ENCODE assay signal across 17 cellular contexts in the genomic region with DNA sequence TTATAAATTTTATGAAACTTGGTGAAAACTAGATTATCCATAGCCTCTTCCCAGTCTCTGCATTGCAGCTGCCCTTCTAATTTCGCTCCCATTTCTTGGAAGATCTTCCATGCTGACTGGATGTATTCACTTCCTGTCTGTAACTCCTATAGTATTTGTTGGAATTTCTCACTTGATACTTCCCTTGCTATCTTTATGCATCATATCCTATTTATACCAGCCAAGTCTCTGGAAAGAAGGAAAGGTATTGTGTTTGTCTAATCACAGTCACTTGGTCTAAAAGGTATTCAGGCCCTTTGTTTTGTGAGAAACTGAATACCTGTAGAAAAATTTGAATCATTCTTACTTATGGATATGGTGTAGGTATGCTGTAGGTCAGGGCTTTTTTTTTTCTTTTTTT.
DNase-seq lines count a peak whose midpoint lies in the region; ATAC-seq and TF ChIP-seq lines count a peak whose summit lies in the region.
"Had no signal": no experiment of that assay in that cellular context is flagged by ENCODE, and none has a peak within 500 bp of the region (broad histone marks: within the 10 kb centered on the region; RNA-seq: fewer than 3 reads in every experiment).

No MANE protein-coding gene starts in this region.

- no peak overlapping the region for H3K27ac ChIP-seq in mammary epithelial cell (ENCODE audit: insufficient read depth, low read depth, low read length)
- H3K27ac ChIP-seq in breast epithelium = no peak overlapping the region
- H3K27ac ChIP-seq in PC-3 (ENCODE audit: low read length) = no peak overlapping the region
- no peak overlapping the region for H3K27ac ChIP-seq in foreskin keratinocyte
- H3K27ac ChIP-seq: BLaER1 had no signal

- BruUV-seq in mammary epithelial cell (replicated peaks; lab: Mats Ljungman, UMichigan) (no TSS peak), PC-3 (replicated peaks; lab: Mats Ljungman, UMichigan) (no TSS peak)

- no peak for TF ChIP-seq CTCF in mammary epithelial cell (conservative IDR thresholded peaks at IDR 0.05 in 1 of 2, IDR thresholded peaks at IDR 0.05 in 1 of 2; ENCODE audit: extremely low read depth in 1 of 2, insufficient read depth in 1 of 2, low read depth in 1 of 2, low read length in 2 of 2)
- no peak for TF ChIP-seq CTCF in breast epithelium (IDR thresholded peaks at IDR 0.05)
- TF ChIP-seq CTCF in PC-3 (conservative IDR thresholded peaks at IDR 0.05; ENCODE audit: low read depth, low read length) = no peak
- TF ChIP-seq CTCF in chondrocyte (IDR thresholded peaks at IDR 0.05) = no peak
- no peak for TF ChIP-seq CTCF in foreskin keratinocyte (conservative IDR thresholded peaks at IDR 0.05)

- no peaks in the 10 kb centered on the region for H3K79me2 ChIP-seq in mammary epithelial cell (ENCODE audit: insufficient read depth, low read length)
- no peaks in the 10 kb centered on the region for H3K79me2 ChIP-seq in PC-3 (ENCODE audit: low read length)

- no peaks in the 10 kb centered on the region for H3K36me3 ChIP-seq in mammary epithelial cell (ENCODE audit: insufficient read depth, low read length)
- H3K36me3 ChIP-seq in breast epithelium = no peaks in the 10 kb centered on the region
- no peaks in the 10 kb centered on the region for H3K36me3 ChIP-seq in PC-3 (ENCODE audit: low read depth, low read length)
- H3K36me3 ChIP-seq: BLaER1 had no signal

- CTCF ChIA-PET in mammary epithelial cell (lab: Charles Lee; ENCODE audit: low non-redundant PET) (no interaction called here), PC-3 (lab: Charles Lee) (no interaction called here)

- no peaks in the 10 kb centered on the region for H3K27me3 Mint-ChIP-seq in chondrocyte (ENCODE audit: low read depth)
- H3K27me3 Mint-ChIP-seq: CD4-positive, alpha-beta memory T cell had no signal

- H4K20me1 ChIP-seq in mammary epithelial cell (ENCODE audit: insufficient read depth, low read length) (no peaks in the 10 kb centered on the region), PC-3 (ENCODE audit: low read length) (no peaks in the 10 kb centered on the region)
- H4K20me1 ChIP-seq: BLaER1 had no signal

- intact Hi-C loops in mammary epithelial cell (cut with micrococcal nuclease) (no loop called here), breast epithelium (cut with DNase I; ENCODE audit: low total_unique reads) (no loop called here), PC-3 (cut with micrococcal nuclease) (no loop called here)

- 70% methylated on average over 1 of the region's 1 CpG for WGBS in mammary epithelial cell (ENCODE audit: low coverage, missing lambda C conversion rate)

- dilution Hi-C loops in mammary epithelial cell (cut with HindIII; ENCODE audit: low sequenced_read_pairs) = no loop called here

- in situ Hi-C loops in mammary epithelial cell (cut with MboI; ENCODE audit: low sequenced_read_pairs in 2 of 2) = no loop called here

- H3K27me3 ChIP-seq in mammary epithelial cell (ENCODE audit: insufficient read depth, low read length) (no peaks in the 10 kb centered on the region), breast epithelium (no peaks in the 10 kb centered on the region), PC-3 (ENCODE audit: low read length) (no peaks in the 10 kb centered on the region), foreskin keratinocyte (no peaks in the 10 kb centered on the region)
- H3K27me3 ChIP-seq: BLaER1 had no signal

- H3K27ac Mint-ChIP-seq in chondrocyte (ENCODE audit: unreplicated experiment) = peak overlapping the region; percentile 20
- H3K27ac Mint-ChIP-seq: CD14-positive monocyte; CD4-positive, alpha-beta memory T cell; H9 had no signal

- POLR2A ChIA-PET in PC-3 (lab: Charles Lee; ENCODE audit: unreplicated experiment) = no interaction called here

- no peak for TF ChIP-seq POLR2A in breast epithelium (IDR thresholded peaks at IDR 0.05)

- H3K9me3 ChIP-seq in mammary epithelial cell (replicated peaks; ENCODE audit: insufficient read depth, low read length) (no peaks in the 10 kb centered on the region), breast epithelium (no peaks in the 10 kb centered on the region), PC-3 (ENCODE audit: low read length) (no peaks in the 10 kb centered on the region)
- H3K9me3 ChIP-seq: BLaER1 had no signal

- no peaks in the 10 kb centered on the region for H3K9me2 ChIP-seq in PC-3 (replicated peaks; ENCODE audit: low read length)

- no peak for ATAC-seq in PC-3
- no peak for ATAC-seq in foreskin keratinocyte
- ATAC-seq in HG02588 (IDR thresholded peaks at IDR 0.05; ENCODE audit: unreplicated experiment) = no peak
- ATAC-seq: GM12878 had no signal

- H2AFZ ChIP-seq in mammary epithelial cell (ENCODE audit: low read depth, low read length) = no peak overlapping the region
- no peak overlapping the region for H2AFZ ChIP-seq in PC-3 (ENCODE audit: low read length)

- H3K9ac ChIP-seq in mammary epithelial cell (ENCODE audit: insufficient read depth, low read length) (no peak overlapping the region), PC-3 (ENCODE audit: low read length) (no peak overlapping the region)
- H3K9ac ChIP-seq: BLaER1 had no signal

- H3K4me3 Mint-ChIP-seq in chondrocyte (ENCODE audit: unreplicated experiment) = no peak overlapping the region
- H3K4me3 Mint-ChIP-seq: CD14-positive monocyte; CD4-positive, alpha-beta memory T cell; H9 had no signal

- no peaks in the 10 kb centered on the region for H3K36me3 Mint-ChIP-seq in chondrocyte (ENCODE audit: low read depth)
- H3K36me3 Mint-ChIP-seq: CD14-positive monocyte; CD4-positive, alpha-beta memory T cell had no signal

- peak; percentile 16 for DNase-seq in mammary epithelial cell
- DNase-seq in breast epithelium (ENCODE audit: low spot score in 2 of 2) = no peak
- DNase-seq in PC-3 = peak; percentile 30
- no peak for DNase-seq in chondrocyte (ENCODE audit: low spot score)
- DNase-seq in foreskin keratinocyte = peak; percentile 29 to 64
- DNase-seq in DMS153 treated with DMSO at 0.1 percent for 48 hours (lab: John Stamatoyannopoulos, UW; ENCODE audit: unreplicated experiment) = no peak
- no peak for DNase-seq in NCI-H1694 treated with DMSO at 0.1 percent for 48 hours (lab: John Stamatoyannopoulos, UW)
- DNase-seq: 8988T; CD4-positive, alpha-beta memory T cell; DMS53; DND-41; EL; H9 had no signal

- H3K4me1 ChIP-seq in mammary epithelial cell (ENCODE audit: insufficient read depth, low read length) (no peaks in the 10 kb centered on the region), breast epithelium (no peaks in the 10 kb centered on the region), PC-3 (ENCODE audit: insufficient read depth, low read length) (no peaks in the 10 kb centered on the region), foreskin keratinocyte (no peaks in the 10 kb centered on the region)
- H3K4me1 ChIP-seq: BLaER1 had no signal

- peaks cover 15% of the 10 kb centered on the region for H3K4me1 Mint-ChIP-seq in chondrocyte (ENCODE audit: low read depth)
- H3K4me1 Mint-ChIP-seq: CD14-positive monocyte; CD4-positive, alpha-beta memory T cell had no signal

- H3K4me2 ChIP-seq in mammary epithelial cell (ENCODE audit: insufficient read depth, low read depth, low read length) (no peak overlapping the region), PC-3 (ENCODE audit: low read length) (no peak overlapping the region)
- H3K4me2 ChIP-seq: BLaER1 had no signal

- no peaks in the 10 kb centered on the region for H3F3A ChIP-seq in PC-3 (ENCODE audit: low read length, unreplicated experiment)

- H3K4me3 ChIP-seq in mammary epithelial cell (replicated peaks in 1 of 3; ENCODE audit: insufficient read depth in 1 of 3, low read depth in 2 of 3, low read length in 3 of 3) (no peak overlapping the region), breast epithelium (no peak overlapping the region), PC-3 (ENCODE audit: low read length) (no peak overlapping the region)
- H3K4me3 ChIP-seq: BLaER1, GM12878 had no signal

- no peaks in the 10 kb centered on the region for H3K9me3 Mint-ChIP-seq in chondrocyte (ENCODE audit: low read depth)
- H3K9me3 Mint-ChIP-seq: H9 had no signal

Comparison
In these comparisons a context has a peak if more than half of its experiments do, and no peak if none do; other contexts are left out.
1. DNase-seq: peak in mammary epithelial cell (single experiment), PC-3 (single experiment) and foreskin keratinocyte (2 of 2); none in breast epithelium (0 of 2), chondrocyte (single experiment), DMS153 treated with DMSO at 0.1 percent for 48 hours (single experiment) and NCI-H1694 treated with DMSO at 0.1 percent for 48 hours (single experiment).